Comparison of ENCODE assay signal across 1 cellular context in genomic region chr16:29858149-29858899, GRCh38.
TF ChIP-seq lines count a peak whose summit lies in the region.

No MANE protein-coding gene starts in this region.

TF ChIP-seq in HCT116, 20 proteins besides CTCF, POLR2A, EP300 and RAD21 (continued from another document):
- TF ChIP-seq REST (IDR thresholded peaks at IDR 0.05; ENCODE audit: low read depth) (no peak), YY1 (IDR thresholded peaks at IDR 0.05; ENCODE audit: extremely low read depth, insufficient replicate concordance, low read depth, low read length) (no peak)
